ENCODE assay signal across 1 cellular context in genomic region chr1:85048296-85049064, GRCh38.
TF ChIP-seq lines count a peak whose summit lies in the region.

Gene MCOLN3, minus strand, starts transcription at chr1:85048500. Its CDS starts 3,140 bp downstream, at chr1:85045360.

TF ChIP-seq in HCT116, 20 proteins besides CTCF, POLR2A, EP300 and RAD21 (continued from another document):
- no peak for TF ChIP-seq ZBTB33 (IDR thresholded peaks at IDR 0.05; ENCODE audit: extremely low read depth, insufficient replicate concordance, low read length)
TF ChIP-seq in HCT116: peak in this region for 6.
